7 cellular contexts compared by ENCODE assay signal in the genomic region with DNA sequence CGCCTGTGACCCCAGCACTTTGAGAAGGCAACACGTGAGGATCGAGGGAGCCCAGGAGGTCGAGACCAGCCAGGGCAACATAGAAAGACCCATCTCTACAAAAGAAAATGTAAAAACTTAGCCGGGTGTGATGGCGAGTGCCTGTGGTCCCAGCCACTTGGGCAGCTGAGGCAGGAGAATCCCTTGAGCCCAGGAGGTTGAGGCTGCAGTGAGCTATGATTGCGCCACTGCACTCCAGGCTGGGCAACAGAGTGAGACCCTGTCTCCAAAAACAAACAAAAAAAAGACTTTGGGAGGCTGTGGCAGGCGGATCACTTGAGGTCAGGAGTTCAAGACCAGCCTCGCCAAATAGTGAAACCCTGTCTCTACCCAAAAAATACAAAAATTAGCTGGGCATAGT. TPM values are rescaled to one million over a fixed set of nuclear protein-coding genes. Genes with fewer than 3 reads are reported as not detected.
"Had no signal": no experiment of that assay in that cellular context is flagged by ENCODE, and none has a peak within 500 bp of the region (broad histone marks: within the 10 kb centered on the region; RNA-seq: fewer than 3 reads in every experiment).

No MANE protein-coding gene starts in this region.

RNA-seq across cellular contexts. Expression of a gene that starts 40.4 kb away (rescaled TPM):
- total RNA-seq: cardiac septum, fibroblast of lung, left lobe of liver, lower lobe of right lung, skeletal muscle tissue had no signal
- polyA plus RNA-seq: fibroblast of lung had no signal

RNA-seq across cellular contexts. Expression of a gene that starts 42.6 kb away (rescaled TPM):
- total RNA-seq: activated CD8-positive, alpha-beta T cell treated with anti-CD3 and anti-CD28 coated beads, Interleukin-2, amount 10 ng/mL, durations not matched to agents 7 days and 5 days; activated T-helper 1 cell treated with anti-CD3 and anti-CD28 coated beads, Interleukin-12 subunit alpha, Interleukin-12 subunit beta, Interleukin-2, Interleukin-4 antibody, amounts not matched to agents 30 ng/mL and 10 ng/mL and 1 ng/mL, durations not matched to agents 14 hours and 24 hours and 36 hours; cardiac septum; left lobe of liver; skeletal muscle tissue had no signal
